Comparison of ENCODE assay signal across 31 cellular contexts in the genomic region with DNA sequence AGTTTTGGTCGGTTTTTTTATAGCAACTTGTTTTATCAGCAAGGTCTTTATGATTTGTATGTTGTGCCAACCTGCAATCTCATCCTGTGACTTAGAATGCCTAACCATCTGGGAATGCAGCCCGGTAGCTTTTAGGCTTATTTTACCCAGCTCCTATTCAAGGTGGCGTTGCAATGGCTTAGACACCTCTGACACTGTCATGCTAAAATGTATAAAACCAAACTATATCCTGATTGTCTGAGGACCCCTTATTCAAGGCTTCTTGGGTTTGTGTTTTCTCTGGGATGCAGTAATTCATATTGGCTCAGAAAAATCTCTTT.
"Had no signal": no experiment of that assay in that cellular context is flagged by ENCODE, and none has a peak within 500 bp of the region (broad histone marks: within the 10 kb centered on the region; RNA-seq: fewer than 3 reads in every experiment).

No MANE protein-coding gene starts in this region.

- H3K27me3 ChIP-seq: adrenal gland, body of pancreas, esophagus muscularis mucosa, heart right ventricle, ovary, uterus had no signal

- FAIRE-seq: endothelial cell of umbilical vein, keratinocyte had no signal

- H3K36me3 ChIP-seq: adrenal gland, esophagus muscularis mucosa, heart right ventricle, ovary, uterus had no signal

- H3K27ac ChIP-seq: adrenal gland, body of pancreas, esophagus muscularis mucosa, heart right ventricle, ovary, uterus had no signal

- H3K4me1 ChIP-seq: adrenal gland, esophagus muscularis mucosa, heart right ventricle, uterus had no signal

- ATAC-seq: activated CD4-positive, CD25-positive, alpha-beta regulatory T cell treated with anti-CD3 and anti-CD28 coated beads, Interleukin-2, amount 50 U/mL, for 24 hours; body of pancreas; heart right ventricle; left cardiac atrium; left ventricle myocardium superior; sciatic nerve; stimulated activated memory B cell treated with anti-CD40 and anti-IgM and Interleukin-4, amounts not matched to agents 10 μg/mL and 1 μg/mL and 100 μg/mL, for 72 hours; stimulated activated naive CD8-positive, alpha-beta T cell treated with anti-CD3 and anti-CD28 coated beads, Interleukin-15, amount 100 ng/mL, for 72 hours had no signal

- H3K9me3 ChIP-seq: adrenal gland, body of pancreas, esophagus muscularis mucosa, heart right ventricle, ovary, uterus had no signal

- H3K4me3 ChIP-seq: adrenal gland, body of pancreas, esophagus muscularis mucosa, heart right ventricle, ovary, uterus had no signal

- DNase-seq: activated CD4-positive, alpha-beta memory T cell treated with anti-CD3 and anti-CD28 coated beads for 36 hours; activated CD4-positive, alpha-beta T cell treated with anti-CD3 and anti-CD28 coated beads for 48 hours; activated CD8-positive, alpha-beta memory T cell treated with anti-CD3 and anti-CD28 coated beads, Interleukin-2, amount 50 U/mL, for 4 hours; activated effector memory CD4-positive, alpha-beta T cell treated with anti-CD3 and anti-CD28 coated beads, Interleukin-2, amount 50 U/mL, for 16 hours; activated naive CD4-positive, alpha-beta T cell treated with anti-CD3 and anti-CD28 coated beads for 36 hours; activated naive CD8-positive, alpha-beta T cell treated with anti-CD3 and anti-CD28 coated beads for 36 hours; activated T-cell treated with anti-CD3 and anti-CD28 coated beads, Interleukin-2, amount 50 U/mL, for 1 hour; aorta; body of pancreas; cortex of kidney; foreskin melanocyte; heart right ventricle; left cardiac atrium; left ventricle myocardium superior; ovary; retina; small intestine; stimulated activated CD4-positive, alpha-beta T cell treated with anti-CD3 and anti-CD28 coated beads, Interleukin-1b, Interleukin-23, amount 100 ng/mL, for 48 hours; stimulated activated CD4-positive, alpha-beta T cell treated with anti-CD3 and anti-CD28 coated beads, Interleukin-4, amount 100 ng/mL, for 4 hours; stimulated activated CD8-positive, alpha-beta memory T cell treated with anti-CD3 and anti-CD28 coated beads, Interleukin-4, amount 100 ng/mL, for 48 hours; stimulated activated naive CD8-positive, alpha-beta T cell treated with anti-CD3 and anti-CD28 coated beads, Interleukin-15, amount 100 ng/mL, for 72 hours; substantia nigra; T-helper 1 cell; uterus had no signal
